Comparison of ENCODE assay signal across 16 cellular contexts in the genomic region with DNA sequence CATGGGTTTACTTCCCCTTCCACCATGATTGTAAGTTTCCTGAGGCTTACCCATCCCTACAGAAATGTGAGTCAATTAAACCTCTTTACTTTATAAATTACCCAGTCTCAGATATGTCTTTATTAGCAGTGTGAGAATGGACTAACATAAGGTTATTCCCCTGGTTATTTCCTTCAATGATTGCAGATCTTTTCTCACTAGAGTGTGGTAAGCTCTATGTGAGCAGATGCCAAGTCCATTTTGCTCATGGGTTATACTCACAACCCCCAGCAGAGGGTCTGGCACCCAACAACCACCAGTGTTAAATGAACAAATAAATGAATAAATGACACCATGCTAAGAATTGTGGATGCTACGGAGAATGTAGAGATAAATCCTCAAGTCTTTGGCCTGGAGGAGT.
DNase-seq lines count a peak whose midpoint lies in the region; ATAC-seq and TF ChIP-seq lines count a peak whose summit lies in the region.
"Had no signal": no experiment of that assay in that cellular context is flagged by ENCODE, and none has a peak within 500 bp of the region (broad histone marks: within the 10 kb centered on the region; RNA-seq: fewer than 3 reads in every experiment).

No MANE protein-coding gene starts in this region.

- no peak overlapping the region for H3K4me3 ChIP-seq in BE2C (ENCODE audit: low read depth, low read length)
- H3K4me3 ChIP-seq in IMR-90 (ENCODE audit: insufficient read depth, low read depth, low read length), result no peak overlapping the region
- no peak overlapping the region for H3K4me3 ChIP-seq in WERI-Rb-1 (ENCODE audit: low read depth, low read length)
- no peak overlapping the region for H3K4me3 ChIP-seq in mesenchymal stem cell (ENCODE audit: insufficient read depth in 1 of 2, low read depth in 1 of 2, low read length in 2 of 2)
- H3K4me3 ChIP-seq in right atrium auricular region, result no peak overlapping the region
- no peak overlapping the region for H3K4me3 ChIP-seq in mucosa of descending colon
- H3K4me3 ChIP-seq: SJSA1 had no signal

- peak overlapping the region in 1 of 2 experiments; percentile 47; a peak in 2 of 4 replicates for H4K8ac ChIP-seq in IMR-90 (ENCODE audit: low read depth in 2 of 2, low read length in 2 of 2)
- H4K8ac ChIP-seq in mesenchymal stem cell (ENCODE audit: low read length), result no peak overlapping the region

- H3K9ac ChIP-seq in IMR-90 (ENCODE audit: low read depth, low read length) (peak overlapping the region; percentile 37; the same call in 1 of the 2 replicates), mesenchymal stem cell (ENCODE audit: low read length) (no peak overlapping the region)

- TF ChIP-seq CTCF in BE2C (IDR thresholded peaks at IDR 0.05; ENCODE audit: low read depth, low read length) (peak; percentile 19; the same call in 1 of the 2 replicates), IMR-90 (conservative IDR thresholded peaks at IDR 0.05; ENCODE audit: low read depth, low read length) (0 out of 2 replicates have a peak, but pooled peaks have one; percentile 10), WERI-Rb-1 (IDR thresholded peaks at IDR 0.05; ENCODE audit: low read depth, low read length) (no peak), right atrium auricular region (IDR thresholded peaks at IDR 0.05) (no peak), mucosa of descending colon (IDR thresholded peaks at IDR 0.05) (no peak)

- H2BK5ac ChIP-seq in IMR-90 (ENCODE audit: low read depth, low read length, poor library complexity, severe bottlenecking) (peak overlapping the region; percentile 80), mesenchymal stem cell (ENCODE audit: low read depth, low read length, poor library complexity, severe bottlenecking) (no peak overlapping the region)

- CTCF ChIA-PET in IMR-90 (lab: Yijun Ruan, JAX), result interaction anchor here (0.6 kb wide), 1 partner anchor 24 kb away, joined by 3 read pairs; no protein-coding TSS in a partner anchor

- ATAC-seq in IMR-90 (ENCODE audit: low read depth) (peak; percentile 13), GM18861 (IDR thresholded peaks at IDR 0.05; ENCODE audit: unreplicated experiment) (no peak), mucosa of descending colon (no peak)

- peak overlapping the region; percentile 3 for H2AK9ac ChIP-seq in IMR-90 (replicated peaks; ENCODE audit: low read depth, low read length, poor library complexity)

- in situ Hi-C loops in IMR-90 (cut with MboI; ENCODE audit: low sequenced_read_pairs), result no loop called here

- peaks cover 5% of the 10 kb centered on the region; the same call in 1 of the 2 replicates for H3K9me1 ChIP-seq in IMR-90 (ENCODE audit: insufficient read depth, low read length)

- H2AK5ac ChIP-seq in IMR-90 (ENCODE audit: low read depth, low read length) (peak overlapping the region; percentile 42; the same call in 1 of the 2 replicates), mesenchymal stem cell (ENCODE audit: low read length, severe bottlenecking) (no peak overlapping the region)

- H4K20me1 ChIP-seq in IMR-90 (ENCODE audit: insufficient read depth, low read length), result peaks cover 11% of the 10 kb centered on the region; the same call in 1 of the 2 replicates

- no peak for TF ChIP-seq POLR2A in IMR-90 (IDR thresholded peaks at IDR 0.05; ENCODE audit: low read depth, low read length)

- peak overlapping the region; percentile 51; the same call in 1 of the 2 replicates for H2BK20ac ChIP-seq in IMR-90 (ENCODE audit: low read depth, low read length)

- intact Hi-C loops in IMR-90 (cut with micrococcal nuclease) (loop anchor here (5.0 kb wide), 3 partner anchors 100 to 535 kb away; no protein-coding TSS in a partner anchor), mucosa of descending colon (cut with DNase I, micrococcal nuclease) (no loop called here)

- 0 out of 2 replicates have a peak overlapping the region, but pooled peaks have one; percentile 31 for H3K56ac ChIP-seq in IMR-90 (ENCODE audit: extremely low read depth, insufficient read depth, low read length)

- no CpG with 5 or more reads among the region's 1 CpG for WGBS in IMR-90 (ENCODE audit: extremely low coverage in 2 of 2, insufficient read length in 1 of 2), 2 experiments
- WGBS in mesenchymal stem cell, result 80% methylated on average over 1 of the region's 1 CpG

- H4K5ac ChIP-seq in IMR-90 (ENCODE audit: low read depth, low read length), result no peak overlapping the region; the same call in 1 of the 2 replicates

- peak overlapping the region; percentile 57; the same call in 1 of the 2 replicates for H3K23ac ChIP-seq in IMR-90 (ENCODE audit: low read depth, low read length)
- no peak overlapping the region for H3K23ac ChIP-seq in mesenchymal stem cell (ENCODE audit: low read length in 2 of 2)

- POLR2A ChIA-PET in IMR-90 (lab: Charles Lee; ENCODE audit: unreplicated experiment), result no interaction called here

- dilution Hi-C loops in IMR-90 (cut with HindIII; ENCODE audit: low sequenced_read_pairs, unreplicated experiment), result no loop called here

- H3K27me3 ChIP-seq in BE2C (no peaks in the 10 kb centered on the region), IMR-90 (ENCODE audit: control insufficient read depth, insufficient read depth, low read length) (no peaks in the 10 kb centered on the region), WERI-Rb-1 (ENCODE audit: insufficient read depth, low read depth, severe bottlenecking) (no peaks in the 10 kb centered on the region), mesenchymal stem cell (ENCODE audit: control insufficient read depth in 1 of 2, insufficient read depth in 1 of 2, low read length in 2 of 2) (no peaks in the 10 kb centered on the region), right atrium auricular region (no peaks in the 10 kb centered on the region)
- H3K27me3 ChIP-seq: SJSA1 had no signal

- H3K36me3 ChIP-seq in BE2C (peaks cover 4% of the 10 kb centered on the region), IMR-90 (ENCODE audit: control insufficient read depth, insufficient read depth, low read length) (no peaks in the 10 kb centered on the region), WERI-Rb-1 (no peaks in the 10 kb centered on the region), mesenchymal stem cell (ENCODE audit: control insufficient read depth in 1 of 2, insufficient read depth in 2 of 2, low read depth in 1 of 2, low read length in 2 of 2) (no peaks in the 10 kb centered on the region), right atrium auricular region (no peaks in the 10 kb centered on the region), mucosa of descending colon (ENCODE audit: low read depth) (no peaks in the 10 kb centered on the region)
- H3K36me3 ChIP-seq: SJSA1 had no signal

- H3K14ac ChIP-seq in IMR-90 (replicated peaks; ENCODE audit: low read depth, low read length), result peak overlapping the region; percentile 82
- no peak overlapping the region for H3K14ac ChIP-seq in mesenchymal stem cell (ENCODE audit: low read length in 2 of 2)

- H3K4me1 ChIP-seq in BE2C, result peaks cover 9% of the 10 kb centered on the region
- H3K4me1 ChIP-seq in IMR-90 (ENCODE audit: control insufficient read depth, insufficient read depth, low read length), result peaks cover 6% of the 10 kb centered on the region
- H3K4me1 ChIP-seq in mesenchymal stem cell (ENCODE audit: control insufficient read depth, insufficient read depth, low read depth, low read length), result peaks cover 2% of the 10 kb centered on the region
- H3K4me1 ChIP-seq in right atrium auricular region, result no peaks in the 10 kb centered on the region
- H3K4me1 ChIP-seq in mucosa of descending colon (ENCODE audit: low read depth), result no peaks in the 10 kb centered on the region
- H3K4me1 ChIP-seq: Caco-2, SJSA1 had no signal

- H3K9me3 ChIP-seq in BE2C, result no peaks in the 10 kb centered on the region
- H3K9me3 ChIP-seq in IMR-90 (ENCODE audit: control insufficient read depth, insufficient read depth, low read length), result no peaks in the 10 kb centered on the region
- H3K9me3 ChIP-seq in WERI-Rb-1 (ENCODE audit: severe bottlenecking), result no peaks in the 10 kb centered on the region
- H3K9me3 ChIP-seq in mesenchymal stem cell (ENCODE audit: control insufficient read depth, low read length), result no peaks in the 10 kb centered on the region
- H3K9me3 ChIP-seq in right atrium auricular region, result no peaks in the 10 kb centered on the region
- H3K9me3 ChIP-seq in mucosa of descending colon, result no peaks in the 10 kb centered on the region
- H3K9me3 ChIP-seq: Caco-2, SJSA1 had no signal

- TF ChIP-seq RAD21 in IMR-90 (IDR thresholded peaks at IDR 0.05; ENCODE audit: low read length), result peak; percentile 11; the same call in 1 of the 2 replicates

- H2BK15ac ChIP-seq in IMR-90 (ENCODE audit: low read depth, low read length) (peak overlapping the region; percentile 21; the same call in 2 of the 3 replicates), mesenchymal stem cell (ENCODE audit: low read depth, poor library complexity, severe bottlenecking) (no peak overlapping the region)

- 0 out of 2 replicates have a peak overlapping the region, but pooled peaks have one; percentile 12 for H4K91ac ChIP-seq in IMR-90 (ENCODE audit: insufficient read depth, low read depth, low read length)
- H4K91ac ChIP-seq in mesenchymal stem cell (ENCODE audit: low read length), result no peak overlapping the region

- BruUV-seq in IMR-90 (replicated peaks; lab: Mats Ljungman, UMichigan), result no TSS peak

- H3K79me1 ChIP-seq in IMR-90 (ENCODE audit: low read depth in 1 of 2, low read length in 2 of 2), result peaks cover 24 to 56% of the 10 kb centered on the region in 2 experiments
- peaks cover 28% of the 10 kb centered on the region for H3K79me1 ChIP-seq in mesenchymal stem cell (replicated peaks; ENCODE audit: low read length, poor library complexity, severe bottlenecking)

- DNase-seq in BE2C (no peak), IMR-90 (no peak), WERI-Rb-1 (peak; percentile 37), mesenchymal stem cell (peak; percentile 47), right atrium auricular region (ENCODE audit: low spot score) (no peak), mucosa of descending colon (no peak)
- DNase-seq in central memory CD4-positive, alpha-beta T cell, result no peak
- DNase-seq: 8988T; Caco-2; CD4-positive, alpha-beta T cell; NCI-H1417 treated with DMSO at 0.1 percent for 48 hours; NCI-H2029; NCI-H2171; NCI-H526 had no signal

- H2BK120ac ChIP-seq in IMR-90 (ENCODE audit: low read depth, low read length) (peak overlapping the region; percentile 50; the same call in 1 of the 2 replicates), mesenchymal stem cell (ENCODE audit: low read depth, low read length) (no peak overlapping the region)

- H3K4ac ChIP-seq in IMR-90 (ENCODE audit: low read depth, low read length) (peak overlapping the region; percentile 55), mesenchymal stem cell (ENCODE audit: low read depth in 1 of 2, low read length in 2 of 2) (no peak overlapping the region)

- H3K27ac ChIP-seq in IMR-90 (ENCODE audit: insufficient read depth, low read length), result peak overlapping the region; percentile 72
- no peak overlapping the region for H3K27ac ChIP-seq in WERI-Rb-1
- no peak overlapping the region for H3K27ac ChIP-seq in mesenchymal stem cell (ENCODE audit: low read length, poor library complexity, severe bottlenecking)
- no peak overlapping the region for H3K27ac ChIP-seq in right atrium auricular region
- H3K27ac ChIP-seq: SJSA1 had no signal

- H2AFZ ChIP-seq in IMR-90 (replicated peaks; ENCODE audit: low read length, poor library complexity) (peak overlapping the region; percentile 9), mesenchymal stem cell (ENCODE audit: low read depth, low read length) (no peak overlapping the region)

- H3K4me2 ChIP-seq in IMR-90 (ENCODE audit: low read depth, low read length) (peak overlapping the region; percentile 81; the same call in 1 of the 2 replicates), mesenchymal stem cell (ENCODE audit: low read length, poor library complexity, severe bottlenecking) (no peak overlapping the region)

- no peak overlapping the region for H2BK12ac ChIP-seq in mesenchymal stem cell (ENCODE audit: low read length in 2 of 2)

- H3K18ac ChIP-seq in IMR-90 (ENCODE audit: low read depth, low read length) (peak overlapping the region; percentile 66), mesenchymal stem cell (ENCODE audit: low read depth in 1 of 2, low read length in 2 of 2) (peak overlapping the region in 1 of 2 experiments; percentile 25)

Comparison
In these comparisons a context has a peak if more than half of its experiments do, and no peak if none do; other contexts are left out.
1. DNase-seq: peak in WERI-Rb-1 (single experiment) and mesenchymal stem cell (single experiment); none in BE2C (single experiment), IMR-90 (single experiment), right atrium auricular region (single experiment), central memory CD4-positive, alpha-beta T cell (single experiment) and mucosa of descending colon (0 of 3).
2. CTCF ChIP-seq: peak in BE2C (single experiment) and IMR-90 (single experiment); none in WERI-Rb-1 (single experiment), right atrium auricular region (0 of 2) and mucosa of descending colon (single experiment).